In genomic region chr5:82745016-82745415, GRCh38 we compare ENCODE assay signal across 29 cellular contexts.
"Had no signal": no experiment of that assay in that cellular context is flagged by ENCODE, and none has a peak within 500 bp of the region (broad histone marks: within the 10 kb centered on the region; RNA-seq: fewer than 3 reads in every experiment).

No MANE protein-coding gene starts in this region.

- ATAC-seq: activated CD8-positive, alpha-beta T cell treated with anti-CD3 and anti-CD28 coated beads for 36 hours; activated T-cell treated with anti-CD3 and anti-CD28 coated beads, Interleukin-2, amount 50 U/mL, for 4 hours; effector memory CD8-positive, alpha-beta T cell; gastrocnemius medialis; heart left ventricle; T-helper 17 cell had no signal

- H3K9me3 Mint-ChIP-seq: activated B cell treated with CpG ODN at 0.5 μM for 24 hours; activated naive CD4-positive, alpha-beta T cell treated with anti-CD3 and anti-CD28 coated beads for 36 hours; activated naive CD4-positive, alpha-beta T cell treated with anti-CD3 and anti-CD28 coated beads, Interleukin-2, amount 50 U/mL, for 24 hours; activated T-cell treated with anti-CD3 and anti-CD28 coated beads, Interleukin-2, amount 50 U/mL, for 4 hours; activated T-helper 2 cell treated with anti-CD3 and anti-CD28 coated beads, Interferon-gamma antibody, Interleukin-2, Interleukin-4, amounts not matched to agents 10 μg/mL and 5 μg/mL and 100 μg/mL, durations not matched to agents 14 hours and 24 hours and 36 hours; effector memory CD8-positive, alpha-beta T cell; T-helper 2 cell treated with Interferon-gamma antibody and Interleukin-4, amounts not matched to agents 5 μg/mL and 100 μg/mL, for 36 hours had no signal

- H3K36me3 Mint-ChIP-seq: activated naive CD4-positive, alpha-beta T cell treated with anti-CD3 and anti-CD28 coated beads, Interleukin-2, amount 50 U/mL, for 24 hours had no signal

- H3K27me3 Mint-ChIP-seq: activated CD8-positive, alpha-beta T cell treated with anti-CD3 and anti-CD28 coated beads for 36 hours; effector memory CD8-positive, alpha-beta T cell had no signal

- H3K4me3 Mint-ChIP-seq: activated B cell treated with CpG ODN at 0.5 μM for 24 hours; activated CD8-positive, alpha-beta T cell treated with anti-CD3 and anti-CD28 coated beads for 36 hours; activated naive CD4-positive, alpha-beta T cell treated with anti-CD3 and anti-CD28 coated beads for 36 hours; activated naive CD4-positive, alpha-beta T cell treated with anti-CD3 and anti-CD28 coated beads, Interleukin-2, amount 50 U/mL, for 24 hours; activated naive CD8-positive, alpha-beta T cell treated with anti-CD3 and anti-CD28 coated beads, Interleukin-2, amount 10 ng/mL, durations not matched to agents 7 days and 5 days; activated T-cell treated with anti-CD3 and anti-CD28 coated beads, Interleukin-2, amount 50 U/mL, for 4 hours; effector memory CD8-positive, alpha-beta T cell; T-helper 17 cell; T-helper 2 cell treated with Interferon-gamma antibody and Interleukin-4, amounts not matched to agents 5 μg/mL and 100 μg/mL, for 36 hours had no signal

- H3K27ac Mint-ChIP-seq: activated B cell treated with CpG ODN at 0.5 μM for 24 hours; activated CD8-positive, alpha-beta T cell treated with anti-CD3 and anti-CD28 coated beads for 36 hours; activated naive CD4-positive, alpha-beta T cell treated with anti-CD3 and anti-CD28 coated beads for 36 hours; activated naive CD4-positive, alpha-beta T cell treated with anti-CD3 and anti-CD28 coated beads, Interleukin-2, amount 50 U/mL, for 24 hours; activated naive CD8-positive, alpha-beta T cell treated with anti-CD3 and anti-CD28 coated beads, Interleukin-2, amount 10 ng/mL, durations not matched to agents 7 days and 5 days; activated T-helper 2 cell treated with anti-CD3 and anti-CD28 coated beads, Interferon-gamma antibody, Interleukin-2, Interleukin-4, amounts not matched to agents 10 μg/mL and 5 μg/mL and 100 μg/mL, durations not matched to agents 14 hours and 24 hours and 36 hours; effector memory CD8-positive, alpha-beta T cell; T-helper 17 cell; T-helper 2 cell treated with Interferon-gamma antibody and Interleukin-4, amounts not matched to agents 5 μg/mL and 100 μg/mL, for 36 hours had no signal

- H3K4me3 ChIP-seq: esophagus squamous epithelium, gastrocnemius medialis, heart left ventricle had no signal

- DNase-seq: activated B cell treated with CpG ODN at 0.5 μM for 24 hours; activated CD4-positive, alpha-beta T cell treated with anti-CD3 and anti-CD28 coated beads for 48 hours; activated CD4-positive, alpha-beta T cell treated with anti-CD3 and anti-CD28 coated beads, Interleukin-2, amount 50 U/mL, for 1 hour; activated CD4-positive, alpha-beta T cell treated with anti-CD3 and anti-CD28 coated beads, Interleukin-2, amount 50 U/mL, for 48 hours; activated CD8-positive, alpha-beta memory T cell treated with anti-CD3 and anti-CD28 coated beads for 24 hours; activated CD8-positive, alpha-beta T cell treated with anti-CD3 and anti-CD28 coated beads for 36 hours; activated effector memory CD4-positive, alpha-beta T cell treated with anti-CD3 and anti-CD28 coated beads, Interleukin-2, amount 50 U/mL, for 16 hours; activated naive CD4-positive, alpha-beta T cell treated with anti-CD3 and anti-CD28 coated beads for 36 hours; activated naive CD8-positive, alpha-beta T cell treated with anti-CD3 and anti-CD28 coated beads, Interleukin-2, amount 10 ng/mL, durations not matched to agents 7 days and 5 days; activated T-cell treated with anti-CD3 and anti-CD28 coated beads, Interleukin-2, amount 50 U/mL, for 4 hours; amniotic stem cell; anterior cingulate cortex; brain microvascular endothelial cell; caudate nucleus; cortex of kidney; dermis blood vessel endothelial cell; effector CD4-positive, alpha-beta T cell; effector memory CD8-positive, alpha-beta T cell; esophagus squamous epithelium; gastrocnemius medialis; glutamatergic neuron; heart left ventricle; T-helper 1 cell; T-helper 17 cell; T1000; WERI-Rb-1 had no signal
